10 cellular contexts compared by ENCODE assay signal in the genomic region with DNA sequence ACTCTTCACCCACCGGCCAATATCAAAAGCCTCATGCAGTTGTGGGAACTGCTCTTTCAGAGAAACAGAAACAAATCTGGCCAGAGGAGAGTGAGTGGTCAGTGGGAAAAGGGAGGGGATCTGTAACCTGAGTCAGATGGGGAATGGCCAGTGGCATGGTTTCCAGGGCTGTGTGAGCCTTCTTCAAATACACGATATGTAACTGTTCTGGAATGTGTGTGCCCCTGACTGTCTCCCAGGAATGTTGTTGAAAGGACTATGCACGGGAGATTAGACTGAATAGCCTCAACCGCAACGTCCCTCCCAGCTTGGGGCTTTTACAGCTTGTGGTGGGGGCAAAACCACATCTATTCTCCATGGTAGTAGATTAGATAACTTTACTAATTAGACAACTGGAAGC.
DNase-seq lines count a peak whose midpoint lies in the region; ATAC-seq and TF ChIP-seq lines count a peak whose summit lies in the region.
"Had no signal": no experiment of that assay in that cellular context is flagged by ENCODE, and none has a peak within 500 bp of the region (broad histone marks: within the 10 kb centered on the region; RNA-seq: fewer than 3 reads in every experiment).

No MANE protein-coding gene starts in this region.

- no peaks in the 10 kb centered on the region for H3K9me3 Mint-ChIP-seq in progenitor cell of endocrine pancreas (ENCODE audit: low read depth)
- H3K9me3 Mint-ChIP-seq: activated naive CD8-positive, alpha-beta T cell treated with anti-CD3 and anti-CD28 coated beads, Interleukin-2, amount 50 U/mL, for 24 hours had no signal

- peak overlapping the region; percentile 71 for H3K27ac ChIP-seq in SJCRH30

- H3K27ac Mint-ChIP-seq in progenitor cell of endocrine pancreas: peak overlapping the region; percentile 80
- H3K27ac Mint-ChIP-seq: activated naive CD8-positive, alpha-beta T cell treated with anti-CD3 and anti-CD28 coated beads, Interleukin-2, amount 50 U/mL, for 24 hours had no signal

- ATAC-seq in left lobe of liver: no peak
- ATAC-seq: activated naive CD8-positive, alpha-beta T cell treated with anti-CD3 and anti-CD28 coated beads, Interleukin-2, amount 50 U/mL, for 24 hours had no signal

- DNase-seq in GM04503 (ENCODE audit: low read depth) (peak; percentile 99), SJCRH30 (peak; percentile 95 to 98), foreskin fibroblast (peak; percentile 97 to 98), progenitor cell of endocrine pancreas (ENCODE audit: low spot score, unreplicated experiment) (peak; percentile 36), NCI-H510A (lab: John Stamatoyannopoulos, UW) (no peak), SKM-1 treated with dmso at 0.1 percent for 144 hours (lab: John Stamatoyannopoulos, UW; ENCODE audit: unreplicated experiment) (no peak), GM10266 (ENCODE audit: extremely low spot score) (no peak), left lobe of liver (ENCODE audit: low spot score) (no peak)
- DNase-seq: activated naive CD8-positive, alpha-beta T cell treated with anti-CD3 and anti-CD28 coated beads, Interleukin-2, amount 50 U/mL, for 24 hours; NCI-H1105 had no signal

- H3K36me3 Mint-ChIP-seq in progenitor cell of endocrine pancreas (ENCODE audit: insufficient read depth): no peaks in the 10 kb centered on the region

- H3K27me3 ChIP-seq in SJCRH30: no peaks in the 10 kb centered on the region

- H3K4me1 Mint-ChIP-seq in progenitor cell of endocrine pancreas (ENCODE audit: low read depth): peaks cover 20% of the 10 kb centered on the region
- H3K4me1 Mint-ChIP-seq: activated naive CD8-positive, alpha-beta T cell treated with anti-CD3 and anti-CD28 coated beads, Interleukin-2, amount 50 U/mL, for 24 hours had no signal

- TF ChIP-seq CTCF in foreskin fibroblast (IDR thresholded peaks at IDR 0.05; ENCODE audit: low read depth, low read length) (no peak), progenitor cell of endocrine pancreas (IDR thresholded peaks at IDR 0.05; ENCODE audit: unreplicated experiment) (no peak), GM10266 (IDR thresholded peaks at IDR 0.05; ENCODE audit: control insufficient read depth, insufficient read depth, low read depth, missing control alignments) (no peak)

- no peaks in the 10 kb centered on the region for H3K9me3 ChIP-seq in SJCRH30 (replicated peaks)

- H3K4me3 ChIP-seq in SJCRH30 (no peak overlapping the region), foreskin fibroblast (ENCODE audit: low read depth in 1 of 2, low read length in 2 of 2) (no peak overlapping the region)

- peak overlapping the region; percentile 9 for H3K4me3 Mint-ChIP-seq in progenitor cell of endocrine pancreas (ENCODE audit: low read depth)
- H3K4me3 Mint-ChIP-seq: activated naive CD8-positive, alpha-beta T cell treated with anti-CD3 and anti-CD28 coated beads, Interleukin-2, amount 50 U/mL, for 24 hours had no signal

- H3K4me1 ChIP-seq in SJCRH30: peaks cover 42% of the 10 kb centered on the region

- H3K36me3 ChIP-seq in SJCRH30: no peaks in the 10 kb centered on the region

- H3K27me3 Mint-ChIP-seq in progenitor cell of endocrine pancreas: peaks cover 4% of the 10 kb centered on the region

Comparison
In these comparisons a context has a peak if more than half of its experiments do, and no peak if none do; other contexts are left out.
1. DNase-seq: peak in GM04503 (single experiment), SJCRH30 (2 of 2), foreskin fibroblast (2 of 2) and progenitor cell of endocrine pancreas (single experiment); none in NCI-H510A (single experiment), SKM-1 treated with dmso at 0.1 percent for 144 hours (single experiment), GM10266 (single experiment) and left lobe of liver (single experiment).